19 cellular contexts compared by ENCODE assay signal in the genomic region with DNA sequence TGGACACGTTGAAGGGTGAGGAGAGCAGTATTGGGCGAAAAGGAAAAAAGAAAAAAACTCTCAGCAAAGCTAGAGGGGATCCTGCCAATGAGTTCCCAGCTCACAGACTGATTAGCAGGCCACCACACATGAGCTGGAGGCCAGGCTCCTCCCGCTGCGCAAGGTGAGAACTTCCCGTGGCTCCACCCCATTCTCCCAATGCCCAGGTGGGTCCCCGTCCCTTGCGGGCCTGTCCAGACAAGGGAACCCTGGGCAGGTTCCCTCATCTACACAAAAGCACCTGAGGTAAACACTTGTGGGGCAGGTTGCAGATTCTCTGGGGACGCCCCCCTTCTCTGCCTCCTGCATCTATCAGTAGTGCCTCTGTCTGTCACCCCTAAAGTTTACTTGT. TPM values are rescaled to one million over a fixed set of nuclear protein-coding genes. Genes with fewer than 3 reads are reported as not detected.
DNase-seq lines count a peak whose midpoint lies in the region; ATAC-seq, FAIRE-seq and TF ChIP-seq lines count a peak whose summit lies in the region.
"Had no signal": no experiment of that assay in that cellular context is flagged by ENCODE, and none has a peak within 500 bp of the region (broad histone marks: within the 10 kb centered on the region; RNA-seq: fewer than 3 reads in every experiment).

No MANE protein-coding gene starts in this region.

- H3K27me3 ChIP-seq in Peyer's patch (no peaks in the 10 kb centered on the region), mucosa of rectum (ENCODE audit: control insufficient read depth in 2 of 2, insufficient read depth in 2 of 2, low read length in 2 of 2) (no peaks in the 10 kb centered on the region), small intestine (ENCODE audit: control insufficient read depth in 2 of 2, insufficient read depth in 2 of 2, low read length in 2 of 2) (no peaks in the 10 kb centered on the region)
- H3K27me3 ChIP-seq: BLaER1 treated with 17β-estradiol and CSF1 and Interleukin-3, amounts not matched to agents 10 nM and 100 nM had no signal

- intact Hi-C loops in left colon (cut with DNase I, micrococcal nuclease) = no loop called here

- no peak overlapping the region for H3K27ac Mint-ChIP-seq in endothelial cell (ENCODE audit: unreplicated experiment)

- H3K27ac ChIP-seq in Peyer's patch (peak overlapping the region in 3 of 4 donors; percentile 69 to 91 (median 81)), mucosa of rectum (ENCODE audit: low read depth in 2 of 2, low read length in 2 of 2) (peak overlapping the region; percentile 86 to 95), small intestine (ENCODE audit: low read depth in 1 of 2, low read length in 1 of 2) (peak overlapping the region; percentile 91 to 93)
- H3K27ac ChIP-seq: BLaER1 treated with 17β-estradiol and CSF1 and Interleukin-3, amounts not matched to agents 10 nM and 100 nM had no signal

- FAIRE-seq in small intestine (lab: Jason Lieb, UNC) = no peak
- FAIRE-seq: GM18507, H1, HepG2, HTR-8/SVneo had no signal

- TF ChIP-seq CTCF in Peyer's patch (IDR thresholded peaks at IDR 0.05) = no peak
- no peak for TF ChIP-seq CTCF in endothelial cell (IDR thresholded peaks at IDR 0.05; ENCODE audit: unreplicated experiment)

- peak; percentile 56 for ATAC-seq in left colon
- ATAC-seq: HepG2 had no signal

- H3K4me1 ChIP-seq in Peyer's patch (peaks cover 0 to 34% (median 4%) of the 10 kb centered on the region in 4 donors), mucosa of rectum (ENCODE audit: control insufficient read depth in 2 of 2, insufficient read depth in 2 of 2, low read length in 2 of 2) (peaks cover 27 to 36% of the 10 kb centered on the region in 2 donors), small intestine (ENCODE audit: control insufficient read depth in 2 of 2, insufficient read depth in 1 of 2, low read depth in 1 of 2, low read length in 1 of 2) (peaks cover 0 to 5% of the 10 kb centered on the region in 2 donors)
- H3K4me1 ChIP-seq: HAP-1 had no signal

- H3K36me3 ChIP-seq in Peyer's patch (peaks cover 0 to 55% (median 0%) of the 10 kb centered on the region in 3 donors), mucosa of rectum (ENCODE audit: control insufficient read depth in 2 of 2, insufficient read depth in 2 of 2, low read length in 2 of 2) (peaks cover 10 to 21% of the 10 kb centered on the region in 2 donors), small intestine (ENCODE audit: control insufficient read depth in 2 of 2, insufficient read depth in 2 of 2, low read length in 2 of 2) (peaks cover 7 to 17% of the 10 kb centered on the region in 2 donors)

- no peak overlapping the region for H3K4me3 ChIP-seq in Peyer's patch
- peak overlapping the region in 1 of 2 donors; percentile 17 for H3K4me3 ChIP-seq in mucosa of rectum (ENCODE audit: low read length in 2 of 2)
- no peak overlapping the region for H3K4me3 ChIP-seq in small intestine (ENCODE audit: low read depth in 1 of 2, low read length in 2 of 2)
- H3K4me3 ChIP-seq: BLaER1 treated with 17β-estradiol and CSF1 and Interleukin-3, amounts not matched to agents 10 nM and 100 nM; HAP-1 had no signal

- peak overlapping the region in 1 of 2 donors; percentile 59 for H3K9ac ChIP-seq in mucosa of rectum (ENCODE audit: low read depth in 1 of 2, low read length in 2 of 2)
- H3K9ac ChIP-seq: BLaER1 treated with 17β-estradiol and CSF1 and Interleukin-3, amounts not matched to agents 10 nM and 100 nM had no signal

- peaks cover 3% of the 10 kb centered on the region for H3K9me3 Mint-ChIP-seq in endothelial cell (ENCODE audit: unreplicated experiment)

- TF ChIP-seq POLR2A in Peyer's patch (IDR thresholded peaks at IDR 0.05) = no peak

- H3K36me3 Mint-ChIP-seq in endothelial cell (ENCODE audit: low read depth, unreplicated experiment) = peaks cover 17% of the 10 kb centered on the region

- peak in 2 of 3 donors; percentile 56 to 64 for DNase-seq in Peyer's patch
- peak; percentile 65 to 74 for DNase-seq in left colon
- DNase-seq in small intestine = peak; percentile 77
- no peak for DNase-seq in islet precursor cell
- DNase-seq in endothelial cell (ENCODE audit: low spot score) = no peak
- no peak for DNase-seq in NCI-H146 treated with DMSO at 0.1 percent for 48 hours (lab: John Stamatoyannopoulos, UW; ENCODE audit: unreplicated experiment)
- no peak for DNase-seq in KG1 (lab: John Stamatoyannopoulos, UW)
- DNase-seq: ACHN; CD4-positive, CD25-positive, alpha-beta regulatory T cell; DMS 273 treated with DMSO at 0.1 percent for 48 hours had no signal

- no peak overlapping the region for H3K4me3 Mint-ChIP-seq in endothelial cell (ENCODE audit: unreplicated experiment)
- H3K4me3 Mint-ChIP-seq: CD4-positive, CD25-positive, alpha-beta regulatory T cell had no signal

- WGBS in small intestine, 3 donors = 27 to 70% (median 43%) methylated on average over 8 of the region's 8 CpGs

- peaks cover 4% of the 10 kb centered on the region for H3K4me1 Mint-ChIP-seq in endothelial cell (ENCODE audit: unreplicated experiment)

- H3K9me3 ChIP-seq in Peyer's patch (peaks cover 0 to 7% (median 0%) of the 10 kb centered on the region in 4 donors), mucosa of rectum (ENCODE audit: control insufficient read depth in 2 of 2, low read length in 2 of 2) (no peaks in the 10 kb centered on the region), small intestine (ENCODE audit: control insufficient read depth, low read depth) (no peaks in the 10 kb centered on the region)
- H3K9me3 ChIP-seq: HAP-1 had no signal

- H3K27me3 Mint-ChIP-seq in endothelial cell (ENCODE audit: unreplicated experiment) = peaks cover 3% of the 10 kb centered on the region
- H3K27me3 Mint-ChIP-seq: CD4-positive, CD25-positive, alpha-beta regulatory T cell had no signal

RNA-seq across cellular contexts. Expression of gene CDPF1, which starts 46.5 kb away (rescaled TPM):
- 10 to 100 TPM in 3 of 4 donors, 1 to 10 TPM in 1; 7.0 to 23.9 (median 12.1) TPM for total RNA-seq in Peyer's patch
- 1 to 10 TPM; 5.5 to 8.1 TPM for total RNA-seq in left colon
- polyA plus RNA-seq in small intestine = 10 to 100 TPM in 2 of 3 donors, 1 to 10 TPM in 1; 7.4 to 13.2 (median 10.7) TPM
- 8.5 TPM for total RNA-seq in endothelial cell (ENCODE audit: unreplicated experiment)

RNA-seq across cellular contexts. Expression of gene PPARA, which starts 53.3 kb away (rescaled TPM):
- total RNA-seq in Peyer's patch (100 to 1,000 TPM in 3 of 4 donors, 10 to 100 TPM in 1; 21.5 to 231 (median 189) TPM), left colon (10 to 100 TPM; 70.4 to 73.9 TPM), endothelial cell (ENCODE audit: unreplicated experiment) (12.6 TPM)
- polyA plus RNA-seq in small intestine = 10 to 100 TPM; 19.9 to 24.0 (median 21.9) TPM

RNA-seq across cellular contexts. Expression of gene PKDREJ, which starts 59.6 kb away (rescaled TPM):
- 1 to 10 TPM in 1 of 4 donors, under 1 TPM in 2, not detected in 1; 0.13 to 1.3 (median 0.35) TPM for total RNA-seq in Peyer's patch
- total RNA-seq in left colon = under 1 TPM; 0.42 to 0.55 TPM
- under 1 TPM in 2 of 3 donors, not detected in 1; 0.27 TPM for polyA plus RNA-seq in small intestine
- total RNA-seq in endothelial cell (ENCODE audit: unreplicated experiment) = not detected
- total RNA-seq: A172; CD4-positive, CD25-positive, alpha-beta regulatory T cell; Daoy; HepG2 had no signal
- polyA plus RNA-seq: HepG2 had no signal

Comparison
In these comparisons a context has a peak if more than half of its experiments do, and no peak if none do; other contexts are left out.
1. DNase-seq: peak in Peyer's patch (2 of 3), left colon (2 of 2) and small intestine (single experiment); none in islet precursor cell (single experiment), endothelial cell (single experiment), NCI-H146 treated with DMSO at 0.1 percent for 48 hours (single experiment) and KG1 (single experiment).
2. Peak in every context shown above with its lines, with median percentiles within 50 percentile points of each other: H3K27ac ChIP-seq.